Comparison of ENCODE assay signal across 1 cellular context in genomic region chr4:72893354-72894066, GRCh38.
TF ChIP-seq lines count a peak whose summit lies in the region.

No MANE protein-coding gene starts in this region.

TF ChIP-seq in HepG2, 621 proteins besides CTCF, POLR2A, EP300 and RAD21 (continued from another document):
- TF ChIP-seq ZNF646 (CRISPR knock-in tag; IDR thresholded peaks at IDR 0.05): no peak
- no peak for TF ChIP-seq U2AF2 (IDR thresholded peaks at IDR 0.05; ENCODE audit: low read depth, low read length)
- no peak for TF ChIP-seq MIXL1 (CRISPR knock-in tag; IDR thresholded peaks at IDR 0.05)
- TF ChIP-seq CREBL2 (CRISPR knock-in tag; IDR thresholded peaks at IDR 0.05; ENCODE audit: borderline replicate concordance): no peak
- no peak for TF ChIP-seq ZNF484 (CRISPR knock-in tag; IDR thresholded peaks at IDR 0.05; ENCODE audit: borderline replicate concordance, low read depth)
- no peak for TF ChIP-seq LRRFIP1 (CRISPR knock-in tag; conservative IDR thresholded peaks at IDR 0.05)
- no peak for TF ChIP-seq LBX2 (CRISPR knock-in tag; IDR thresholded peaks at IDR 0.05; ENCODE audit: borderline replicate concordance)
- no peak for TF ChIP-seq ZNF703 (CRISPR knock-in tag; IDR thresholded peaks at IDR 0.05; ENCODE audit: borderline replicate concordance)
- TF ChIP-seq ZNF276 (CRISPR knock-in tag; IDR thresholded peaks at IDR 0.05; ENCODE audit: low read depth): no peak
- no peak for TF ChIP-seq ZNF10 (CRISPR knock-in tag; IDR thresholded peaks at IDR 0.05; ENCODE audit: borderline replicate concordance, low read depth)
